In the genomic region with DNA sequence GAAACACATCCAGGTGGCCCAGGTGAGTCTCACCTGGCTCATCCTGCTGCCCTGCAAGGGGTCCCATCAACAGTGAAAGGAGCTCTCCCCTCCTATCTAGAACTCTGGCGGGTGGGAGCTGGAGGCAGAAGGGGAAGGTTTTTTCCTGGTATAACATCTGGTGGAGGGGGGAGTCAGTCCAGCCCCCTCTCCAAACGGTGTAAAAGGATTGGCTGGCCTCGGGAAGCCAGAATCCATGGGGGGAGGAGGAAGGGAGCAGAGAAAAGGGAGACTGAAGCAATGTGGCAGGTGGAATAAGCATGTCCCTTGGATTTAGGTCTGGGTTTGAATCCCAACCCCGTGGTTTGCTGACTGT, we compare ENCODE assay signal across 8 cellular contexts. TPM values are rescaled to one million over a fixed set of nuclear protein-coding genes. Genes with fewer than 3 reads are reported as not detected.
DNase-seq lines count a peak whose midpoint lies in the region; ATAC-seq and TF ChIP-seq lines count a peak whose summit lies in the region.
"Had no signal": no experiment of that assay in that cellular context is flagged by ENCODE, and none has a peak within 500 bp of the region (broad histone marks: within the 10 kb centered on the region; RNA-seq: fewer than 3 reads in every experiment).

No MANE protein-coding gene starts in this region.

- H3K9ac ChIP-seq in HUES48 (ENCODE audit: low read depth, low read length), result no peak overlapping the region

- peaks cover 69% of the 10 kb centered on the region for H3K27me3 ChIP-seq in HUES48 (ENCODE audit: control insufficient read depth, insufficient read depth, low read length)
- H3K27me3 ChIP-seq in gastroesophageal sphincter, result peaks cover 26% of the 10 kb centered on the region
- no peaks in the 10 kb centered on the region for H3K27me3 ChIP-seq in sigmoid colon

- H3K4me3 ChIP-seq in HUES48 (ENCODE audit: low read depth, low read length) (peak overlapping the region; percentile 77), gastroesophageal sphincter (peak overlapping the region in 1 of 2 donors; percentile 81), sigmoid colon (peak overlapping the region in 3 of 4 donors; percentile 80 to 83 (median 80))

- H3K27ac ChIP-seq in HUES48 (ENCODE audit: low read depth, low read length) (no peak overlapping the region), gastroesophageal sphincter (peak overlapping the region in 3 of 4 donors; percentile 94 to 96 (median 94)), sigmoid colon (peak overlapping the region; percentile 89 to 97 (median 92))

- TF ChIP-seq POLR2A in gastroesophageal sphincter (IDR thresholded peaks at IDR 0.05) (no peak), sigmoid colon (IDR thresholded peaks at IDR 0.05) (no peak)

- ATAC-seq in SK-N-SH treated with all-trans-retinoic acid at 6 μM for 48 hours, result no peak
- ATAC-seq in gastroesophageal sphincter, result no peak
- ATAC-seq in omental fat pad (ENCODE audit: low FRiP score), result no peak

- TF ChIP-seq EP300 in gastroesophageal sphincter (IDR thresholded peaks at IDR 0.05) (no peak), sigmoid colon (IDR thresholded peaks at IDR 0.05) (no peak)

- no peak for DNase-seq in sigmoid colon
- DNase-seq in omental fat pad (ENCODE audit: low spot score), result no peak
- DNase-seq in stimulated activated CD4-positive, alpha-beta T cell treated with anti-CD3 and anti-CD28 coated beads, Interleukin-1b, Interleukin-23, amount 100 ng/mL, for 48 hours, result no peak
- DNase-seq in SW480 (ENCODE audit: low spot score), result no peak
- DNase-seq: OCI-M1 had no signal

- H3K36me3 ChIP-seq in HUES48 (ENCODE audit: control insufficient read depth, insufficient read depth, low read length) (no peaks in the 10 kb centered on the region), gastroesophageal sphincter (no peaks in the 10 kb centered on the region), sigmoid colon (no peaks in the 10 kb centered on the region)

- 12 to 33% methylated on average over 1 to 4 of the region's 4 CpGs for WGBS in gastroesophageal sphincter (ENCODE audit: low coverage in 1 of 2), 2 donors
- WGBS in sigmoid colon, 2 donors, result 8% methylated on average over 4 of the region's 4 CpGs

- H3K4me1 ChIP-seq in HUES48 (ENCODE audit: control insufficient read depth, insufficient read depth, low read length), result peaks cover 19% of the 10 kb centered on the region
- peaks cover 0 to 42% (median 18%) of the 10 kb centered on the region in 3 donors for H3K4me1 ChIP-seq in gastroesophageal sphincter
- H3K4me1 ChIP-seq in sigmoid colon, result peaks cover 0 to 43% (median 26%) of the 10 kb centered on the region in 4 donors

- TF ChIP-seq CTCF in gastroesophageal sphincter (IDR thresholded peaks at IDR 0.05) (peak in 1 of 4 experiments; percentile 0), sigmoid colon (IDR thresholded peaks at IDR 0.05) (no peak), omental fat pad (IDR thresholded peaks at IDR 0.05) (no peak)

- H3K9me3 ChIP-seq in HUES48 (ENCODE audit: control insufficient read depth, insufficient read depth, low read length) (no peaks in the 10 kb centered on the region), gastroesophageal sphincter (no peaks in the 10 kb centered on the region), sigmoid colon (no peaks in the 10 kb centered on the region)

- intact Hi-C loops in sigmoid colon (cut with DNase I), result loop anchor here (5.0 to 10.0 kb wide), 4 partner anchors 325 to 512 kb away; partner anchors contain the start of genes PLA2G2A and PLA2G5

TF ChIP-seq in SK-N-SH treated with all-trans-retinoic acid at 6 μM for 48 hours, 23 proteins besides CTCF, POLR2A, EP300 and RAD21:
- TF ChIP-seq CSDC2 (CRISPR knock-in tag; IDR thresholded peaks at IDR 0.05), result no peak
- TF ChIP-seq RARB (CRISPR knock-in tag; IDR thresholded peaks at IDR 0.05), result no peak
- 0 out of 2 replicates have a peak, but pooled peaks have one; percentile 4 for TF ChIP-seq TCF4 (CRISPR knock-in tag; IDR thresholded peaks at IDR 0.05; ENCODE audit: borderline replicate concordance)
- 0 out of 2 replicates have a peak, but pooled peaks have one; percentile 52 for TF ChIP-seq ZNF70 (CRISPR knock-in tag; IDR thresholded peaks at IDR 0.05)
- TF ChIP-seq, protein P1, sequence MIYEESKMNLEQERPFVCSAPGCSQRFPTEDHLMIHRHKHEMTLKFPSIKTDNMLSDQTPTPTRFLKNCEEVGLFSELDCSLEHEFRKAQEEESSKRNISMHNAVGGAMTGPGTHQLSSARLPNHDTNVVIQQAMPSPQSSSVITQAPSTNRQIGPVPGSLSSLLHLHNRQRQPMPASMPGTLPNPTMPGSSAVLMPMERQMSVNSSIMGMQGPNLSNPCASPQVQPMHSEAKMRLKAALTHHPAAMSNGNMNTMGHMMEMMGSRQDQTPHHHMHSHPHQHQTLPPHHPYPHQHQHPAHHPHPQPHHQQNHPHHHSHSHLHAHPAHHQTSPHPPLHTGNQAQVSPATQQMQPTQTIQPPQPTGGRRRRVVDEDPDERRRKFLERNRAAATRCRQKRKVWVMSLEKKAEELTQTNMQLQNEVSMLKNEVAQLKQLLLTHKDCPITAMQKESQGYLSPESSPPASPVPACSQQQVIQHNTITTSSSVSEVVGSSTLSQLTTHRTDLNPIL (CRISPR knock-in tag; IDR thresholded peaks at IDR 0.05; ENCODE audit: low read depth), result no peak
- no peak for TF ChIP-seq PATZ1 (CRISPR knock-in tag; IDR thresholded peaks at IDR 0.05; ENCODE audit: borderline replicate concordance)
- TF ChIP-seq OSR1 (CRISPR knock-in tag; IDR thresholded peaks at IDR 0.05), result no peak

RNA-seq across cellular contexts. Expression of gene CAMK2N1, which starts 1.2 kb away (rescaled TPM):
- total RNA-seq in gastroesophageal sphincter (10 to 100 TPM; 18.2 to 29.6 (median 26.2) TPM), sigmoid colon (10 to 100 TPM; 18.3 to 31.9 (median 28.0) TPM), omental fat pad (1 to 10 TPM; 4.4 to 6.5 (median 5.4) TPM)
- polyA plus RNA-seq in sigmoid colon, result 100 to 1,000 TPM in 2 of 3 donors, 10 to 100 TPM in 1; 43.9 to 247 (median 231) TPM

RNA-seq across cellular contexts. Expression of gene MUL1, which starts 20.7 kb away (rescaled TPM):
- total RNA-seq in gastroesophageal sphincter (10 to 100 TPM; 26.5 to 52.0 (median 43.8) TPM), sigmoid colon (10 to 100 TPM; 26.8 to 34.1 (median 32.6) TPM), omental fat pad (10 to 100 TPM; 22.1 to 36.4 (median 27.1) TPM)
- 10 to 100 TPM in 1 of 3 donors, 1 to 10 TPM in 2; 4.8 to 30.3 (median 9.2) TPM for polyA plus RNA-seq in sigmoid colon
